ENCODE assay signal across 1 cellular context in genomic region chr18:8011906-8012305, GRCh38.
TF ChIP-seq lines count a peak whose summit lies in the region.

No MANE protein-coding gene starts in this region.

TF ChIP-seq in GM12878, 131 proteins besides CTCF, POLR2A, EP300 and RAD21 (continued from another document):
- TF ChIP-seq HSF1 (IDR thresholded peaks at IDR 0.05; ENCODE audit: low read depth, low read length) (no peak), BHLHE40 (IDR thresholded peaks at IDR 0.05; ENCODE audit: borderline replicate concordance in 1 of 2, low read depth in 2 of 2, low read length in 1 of 2) (no peak)
- TF ChIP-seq, protein P1, sequence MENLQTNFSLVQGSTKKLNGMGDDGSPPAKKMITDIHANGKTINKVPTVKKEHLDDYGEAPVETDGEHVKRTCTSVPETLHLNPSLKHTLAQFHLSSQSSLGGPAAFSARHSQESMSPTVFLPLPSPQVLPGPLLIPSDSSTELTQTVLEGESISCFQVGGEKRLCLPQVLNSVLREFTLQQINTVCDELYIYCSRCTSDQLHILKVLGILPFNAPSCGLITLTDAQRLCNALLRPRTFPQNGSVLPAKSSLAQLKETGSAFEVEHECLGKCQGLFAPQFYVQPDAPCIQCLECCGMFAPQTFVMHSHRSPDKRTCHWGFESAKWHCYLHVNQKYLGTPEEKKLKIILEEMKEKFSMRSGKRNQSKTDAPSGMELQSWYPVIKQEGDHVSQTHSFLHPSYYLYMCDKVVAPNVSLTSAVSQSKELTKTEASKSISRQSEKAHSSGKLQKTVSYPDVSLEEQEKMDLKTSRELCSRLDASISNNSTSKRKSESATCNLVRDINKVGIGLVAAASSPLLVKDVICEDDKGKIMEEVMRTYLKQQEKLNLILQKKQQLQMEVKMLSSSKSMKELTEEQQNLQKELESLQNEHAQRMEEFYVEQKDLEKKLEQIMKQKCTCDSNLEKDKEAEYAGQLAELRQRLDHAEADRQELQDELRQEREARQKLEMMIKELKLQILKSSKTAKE (IDR thresholded peaks at IDR 0.05; ENCODE audit: low read depth, poor library complexity, severe bottlenecking), result no peak
- TF ChIP-seq, protein P2, sequence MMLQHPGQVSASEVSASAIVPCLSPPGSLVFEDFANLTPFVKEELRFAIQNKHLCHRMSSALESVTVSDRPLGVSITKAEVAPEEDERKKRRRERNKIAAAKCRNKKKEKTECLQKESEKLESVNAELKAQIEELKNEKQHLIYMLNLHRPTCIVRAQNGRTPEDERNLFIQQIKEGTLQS (IDR thresholded peaks at IDR 0.05; ENCODE audit: borderline replicate concordance, extremely low read depth, low read depth, low read length), result no peak
TF ChIP-seq in GM12878: peak in this region for 0.
